ENCODE assay signal across 10 cellular contexts in the genomic region with DNA sequence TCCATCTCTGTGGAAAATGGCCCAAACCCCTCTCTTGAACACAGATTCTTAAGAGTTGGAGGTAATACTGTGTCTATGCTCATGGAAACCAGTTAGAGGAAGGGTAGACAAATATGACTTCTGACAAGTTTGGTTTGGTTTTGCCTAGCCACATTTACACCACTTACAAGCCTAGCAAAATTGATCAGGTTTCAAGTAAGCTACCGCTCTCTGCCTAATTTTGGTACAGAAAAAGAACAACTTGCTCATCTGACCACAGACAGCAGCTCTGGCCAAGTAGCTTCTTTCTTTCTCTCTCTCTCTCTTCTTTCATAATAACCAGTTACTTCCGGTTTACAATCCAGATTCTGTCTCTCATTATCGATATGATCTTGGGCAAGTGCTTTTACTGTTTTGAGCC.
DNase-seq lines count a peak whose midpoint lies in the region; ATAC-seq lines count a peak whose summit lies in the region.
"Had no signal": no experiment of that assay in that cellular context is flagged by ENCODE, and none has a peak within 500 bp of the region (broad histone marks: within the 10 kb centered on the region; RNA-seq: fewer than 3 reads in every experiment).

No MANE protein-coding gene starts in this region.

- no peak overlapping the region for H3K4me3 Mint-ChIP-seq in naive thymus-derived CD8-positive, alpha-beta T cell
- no peak overlapping the region for H3K4me3 Mint-ChIP-seq in immature natural killer cell

- H3K27ac Mint-ChIP-seq in naive thymus-derived CD8-positive, alpha-beta T cell, result no peak overlapping the region
- H3K27ac Mint-ChIP-seq in immature natural killer cell, result peak overlapping the region in 1 of 6 donors; percentile 24

- peak; percentile 1 for DNase-seq in stimulated activated CD4-positive, alpha-beta T cell treated with anti-CD3 and anti-CD28 coated beads, Interleukin-1b, Interleukin-23, amount 100 ng/mL, for 48 hours
- no peak for DNase-seq in stimulated activated CD4-positive, alpha-beta T cell treated with anti-CD3 and anti-CD28 coated beads, Interleukin-2, amount 100 ng/mL, for 48 hours
- DNase-seq in stromal cell of bone marrow (ENCODE audit: low read depth) (peak; percentile 6), immature natural killer cell (no peak)
- no peak for DNase-seq in naive thymus-derived CD8-positive, alpha-beta T cell
- DNase-seq in activated CD4-positive, CD25-positive, alpha-beta regulatory T cell (lab: John Stamatoyannopoulos, UW), result no peak
- DNase-seq: effector CD4-positive, alpha-beta T cell; tibial artery had no signal

- ATAC-seq in HG02610 (IDR thresholded peaks at IDR 0.05; ENCODE audit: unreplicated experiment) (peak; percentile 76), HG03558 (IDR thresholded peaks at IDR 0.05; ENCODE audit: extremely low read depth, unreplicated experiment) (peak; percentile 54)
- no peak for ATAC-seq in naive thymus-derived CD8-positive, alpha-beta T cell

- H3K36me3 Mint-ChIP-seq in naive thymus-derived CD8-positive, alpha-beta T cell, result no peaks in the 10 kb centered on the region
- no peaks in the 10 kb centered on the region for H3K36me3 Mint-ChIP-seq in immature natural killer cell

- POLR2A ChIA-PET in naive thymus-derived CD8-positive, alpha-beta T cell (lab: Charles Lee), result no interaction called here

- H3K4me1 Mint-ChIP-seq in naive thymus-derived CD8-positive, alpha-beta T cell, result no peaks in the 10 kb centered on the region
- H3K4me1 Mint-ChIP-seq in immature natural killer cell, result no peaks in the 10 kb centered on the region

- no peaks in the 10 kb centered on the region for H3K9me3 Mint-ChIP-seq in naive thymus-derived CD8-positive, alpha-beta T cell
- peaks cover 0 to 2% (median 0%) of the 10 kb centered on the region in 6 donors for H3K9me3 Mint-ChIP-seq in immature natural killer cell

- H3K27me3 Mint-ChIP-seq in naive thymus-derived CD8-positive, alpha-beta T cell, result peaks cover 0 to 15% (median 5%) of the 10 kb centered on the region in 5 donors
- no peaks in the 10 kb centered on the region for H3K27me3 Mint-ChIP-seq in immature natural killer cell (ENCODE audit: low read depth in 3 of 3)

Comparison
In these comparisons a context has a peak if more than half of its experiments do, and no peak if none do; other contexts are left out.
1. DNase-seq: peak in stimulated activated CD4-positive, alpha-beta T cell treated with anti-CD3 and anti-CD28 coated beads, Interleukin-1b, Interleukin-23, amount 100 ng/mL, for 48 hours (single experiment) and stromal cell of bone marrow (single experiment); none in stimulated activated CD4-positive, alpha-beta T cell treated with anti-CD3 and anti-CD28 coated beads, Interleukin-2, amount 100 ng/mL, for 48 hours (0 of 2), naive thymus-derived CD8-positive, alpha-beta T cell (0 of 10), activated CD4-positive, CD25-positive, alpha-beta regulatory T cell (0 of 4) and immature natural killer cell (0 of 3).
2. ATAC-seq: peak in HG02610 (single experiment) and HG03558 (single experiment); none in naive thymus-derived CD8-positive, alpha-beta T cell (0 of 2).